9 cellular contexts compared by ENCODE assay signal in genomic region chr1:223712856-223713494, GRCh38. TPM values are rescaled to one million over a fixed set of nuclear protein-coding genes. Genes with fewer than 3 reads are reported as not detected.
DNase-seq lines count a peak whose midpoint lies in the region; ATAC-seq and TF ChIP-seq lines count a peak whose summit lies in the region.
"Had no signal": no experiment of that assay in that cellular context is flagged by ENCODE, and none has a peak within 500 bp of the region (broad histone marks: within the 10 kb centered on the region; RNA-seq: fewer than 3 reads in every experiment).

No MANE protein-coding gene starts in this region.

- TF ChIP-seq CTCF in mammary epithelial cell (conservative IDR thresholded peaks at IDR 0.05 in 1 of 2, IDR thresholded peaks at IDR 0.05 in 1 of 2; ENCODE audit: extremely low read depth in 1 of 2, insufficient read depth in 1 of 2, low read depth in 1 of 2, low read length in 2 of 2): no peak

- peaks cover 64% of the 10 kb centered on the region for H3K4me1 ChIP-seq in mammary epithelial cell (ENCODE audit: insufficient read depth, low read length)

- BruUV-seq in mammary epithelial cell (replicated peaks; lab: Mats Ljungman, UMichigan): TSS peak; percentile 25

- 2% methylated on average over 11 of the region's 40 CpGs for WGBS in mammary epithelial cell (ENCODE audit: low coverage, missing lambda C conversion rate)

- in situ Hi-C loops in mammary epithelial cell (cut with MboI; ENCODE audit: low sequenced_read_pairs in 2 of 2): no loop called here

- peak overlapping the region; percentile 87 to 95 (median 88) for H3K4me3 ChIP-seq in mammary epithelial cell (replicated peaks in 1 of 3; ENCODE audit: insufficient read depth in 1 of 3, low read depth in 2 of 3, low read length in 3 of 3)

- peak overlapping the region; percentile 79 for H3K4me2 ChIP-seq in mammary epithelial cell (ENCODE audit: insufficient read depth, low read depth, low read length)

- CTCF ChIA-PET in mammary epithelial cell (lab: Charles Lee; ENCODE audit: low non-redundant PET): no interaction called here

- H3K36me3 ChIP-seq in mammary epithelial cell (ENCODE audit: insufficient read depth, low read length): peaks cover 7% of the 10 kb centered on the region

- no peaks in the 10 kb centered on the region for H3K9me3 ChIP-seq in mammary epithelial cell (replicated peaks; ENCODE audit: insufficient read depth, low read length)

- intact Hi-C loops in mammary epithelial cell (cut with micrococcal nuclease): loop anchor here (1.0 to 2.0 kb wide), 3 partner anchors 26 to 62 kb away; no protein-coding TSS in a partner anchor

- H3K79me2 ChIP-seq in mammary epithelial cell (ENCODE audit: insufficient read depth, low read length): peaks cover 64% of the 10 kb centered on the region

- H3K9ac ChIP-seq in mammary epithelial cell (ENCODE audit: insufficient read depth, low read length): peak overlapping the region; percentile 92

- H3K27me3 ChIP-seq in mammary epithelial cell (ENCODE audit: insufficient read depth, low read length): no peaks in the 10 kb centered on the region

- dilution Hi-C loops in mammary epithelial cell (cut with HindIII; ENCODE audit: low sequenced_read_pairs): no loop called here

- peak; percentile 68 for DNase-seq in DMS 273 (lab: John Stamatoyannopoulos, UW; ENCODE audit: unreplicated experiment)
- DNase-seq in DMS 273 treated with DMSO at 0.1 percent for 48 hours (lab: John Stamatoyannopoulos, UW): no peak
- peak in 3 of 5 donors; percentile 30 to 48 (median 35) for DNase-seq in T-helper 1 cell
- no peak for DNase-seq in mammary epithelial cell
- peak; percentile 71 for DNase-seq in left kidney (ENCODE audit: low read depth, low spot score)
- peak; percentile 39 for DNase-seq in stimulated activated CD8-positive, alpha-beta memory T cell treated with anti-CD3 and anti-CD28 coated beads, Interleukin-12 subunit alpha, Interleukin-12 subunit beta, amount 100 ng/mL, for 4 hours (ENCODE audit: low read depth)
- DNase-seq in foreskin melanocyte: no peak

- H3K27ac ChIP-seq in mammary epithelial cell (ENCODE audit: insufficient read depth, low read depth, low read length): peak overlapping the region; percentile 87
- H3K27ac ChIP-seq: 22Rv1 had no signal

- peak; percentile 30 for ATAC-seq in HG02938 (IDR thresholded peaks at IDR 0.05; ENCODE audit: unreplicated experiment)

- peak overlapping the region; percentile 57 for H2AFZ ChIP-seq in mammary epithelial cell (ENCODE audit: low read depth, low read length)

- no peaks in the 10 kb centered on the region for H4K20me1 ChIP-seq in mammary epithelial cell (ENCODE audit: insufficient read depth, low read length)

RNA-seq across cellular contexts. Expression of gene CAPN2, which starts 0.6 kb away (rescaled TPM):
- 100 to 1,000 TPM; 270 to 454 TPM for total RNA-seq in mammary epithelial cell
- polyA plus RNA-seq in mammary epithelial cell: 234 TPM
- polyA minus RNA-seq in mammary epithelial cell: 517 TPM

RNA-seq across cellular contexts. Expression of gene CAPN8, which starts 47.5 kb away (rescaled TPM):
- total RNA-seq in mammary epithelial cell: 1 to 10 TPM; 5.2 to 9.5 TPM
- polyA plus RNA-seq in mammary epithelial cell: 4.5 TPM
- polyA minus RNA-seq in mammary epithelial cell: 0.78 TPM

Comparison
In these comparisons a context has a peak if more than half of its experiments do, and no peak if none do; other contexts are left out.
1. DNase-seq: peak in DMS 273 (single experiment), T-helper 1 cell (3 of 5), left kidney (single experiment) and stimulated activated CD8-positive, alpha-beta memory T cell treated with anti-CD3 and anti-CD28 coated beads, Interleukin-12 subunit alpha, Interleukin-12 subunit beta, amount 100 ng/mL, for 4 hours (single experiment); none in DMS 273 treated with DMSO at 0.1 percent for 48 hours (single experiment), mammary epithelial cell (single experiment) and foreskin melanocyte (single experiment).